11 cellular contexts compared by ENCODE assay signal in the genomic region with DNA sequence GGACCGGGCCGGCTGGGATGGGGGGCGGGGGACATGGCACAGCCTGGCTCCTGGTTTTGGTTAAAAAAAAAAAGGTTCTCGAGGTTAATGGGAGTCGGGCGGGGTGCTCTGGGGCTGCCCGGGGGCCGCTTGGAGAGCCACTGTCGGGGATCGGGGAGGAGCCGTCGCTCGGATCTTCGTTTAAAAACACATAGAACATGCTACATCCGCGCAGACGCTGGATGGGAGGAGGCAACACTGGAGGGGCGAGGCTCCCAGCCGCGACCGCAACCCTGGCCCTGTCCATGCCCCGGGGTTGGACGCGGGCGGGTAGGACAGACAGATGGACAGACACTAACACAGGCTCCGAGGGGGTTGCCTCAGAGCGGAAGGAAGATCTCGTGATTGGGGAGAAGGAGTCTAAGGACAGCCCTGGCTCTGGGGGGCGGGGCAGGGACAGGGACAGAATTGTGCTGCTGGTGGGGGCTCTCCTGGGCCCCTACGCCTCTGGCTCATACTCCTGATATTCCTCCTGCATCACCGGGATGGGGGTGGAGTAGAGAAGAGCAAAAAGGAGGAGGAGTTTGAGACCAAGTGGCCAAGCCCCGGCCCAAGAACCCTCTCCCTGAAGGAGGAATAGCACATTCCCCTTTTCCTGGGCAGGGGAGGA. TPM values are rescaled to one million over a fixed set of nuclear protein-coding genes. Genes with fewer than 3 reads are reported as not detected.
DNase-seq lines count a peak whose midpoint lies in the region; ATAC-seq and TF ChIP-seq lines count a peak whose summit lies in the region.
"Had no signal": no experiment of that assay in that cellular context is flagged by ENCODE, and none has a peak within 500 bp of the region (broad histone marks: within the 10 kb centered on the region; RNA-seq: fewer than 3 reads in every experiment).

No MANE protein-coding gene starts in this region.

- peak; percentile 72 for DNase-seq in activated CD4-positive, alpha-beta T cell treated with anti-CD3 and anti-CD28 coated beads, Interleukin-2, amount 10 ng/mL, durations not matched to agents 24 days and 14 days
- DNase-seq in activated CD4-positive, alpha-beta T cell treated with anti-CD3 and anti-CD28 coated beads, Interleukin-2, amount 50 U/mL, for 1 hour = no peak
- DNase-seq in T-helper 17 cell (no peak), foreskin keratinocyte (no peak), sciatic nerve (ENCODE audit: low spot score) (no peak), NCI-H2107 (lab: John Stamatoyannopoulos, UW) (no peak), DMS79 treated with DMSO at 0.1 percent for 48 hours (lab: John Stamatoyannopoulos, UW) (no peak)

- ATAC-seq in T-helper 17 cell = no peak
- peak; percentile 13 for ATAC-seq in foreskin keratinocyte
- peak; percentile 23 for ATAC-seq in sciatic nerve
- ATAC-seq in GM18868 (IDR thresholded peaks at IDR 0.05; ENCODE audit: unreplicated experiment) = no peak

- no peaks in the 10 kb centered on the region for H3K9me3 ChIP-seq in T-helper 17 cell (ENCODE audit: control insufficient read depth, low read length, poor library complexity, severe bottlenecking)

- H3K4me1 Mint-ChIP-seq in activated CD4-positive, alpha-beta T cell treated with anti-CD3 and anti-CD28 coated beads, Interleukin-2, amount 10 ng/mL, durations not matched to agents 24 days and 14 days = peaks cover 9% of the 10 kb centered on the region
- peaks cover 8% of the 10 kb centered on the region for H3K4me1 Mint-ChIP-seq in T-helper 17 cell

- H3K27me3 Mint-ChIP-seq in activated CD4-positive, alpha-beta T cell treated with anti-CD3 and anti-CD28 coated beads, Interleukin-2, amount 10 ng/mL, durations not matched to agents 24 days and 14 days = peaks cover 73% of the 10 kb centered on the region
- peaks cover 58% of the 10 kb centered on the region for H3K27me3 Mint-ChIP-seq in T-helper 17 cell

- no peak overlapping the region for H3K27ac ChIP-seq in foreskin keratinocyte
- H3K27ac ChIP-seq: SJSA1 had no signal

- H3K4me3 Mint-ChIP-seq in activated CD4-positive, alpha-beta T cell treated with anti-CD3 and anti-CD28 coated beads, Interleukin-2, amount 10 ng/mL, durations not matched to agents 24 days and 14 days = peak overlapping the region; percentile 62
- H3K4me3 Mint-ChIP-seq in T-helper 17 cell = peak overlapping the region; percentile 77
- H3K4me3 Mint-ChIP-seq: mesothelial cell of epicardium had no signal

- peaks cover 3% of the 10 kb centered on the region for H3K4me1 ChIP-seq in foreskin keratinocyte

- intact Hi-C loops in activated CD4-positive, alpha-beta T cell treated with anti-CD3 and anti-CD28 coated beads, Interleukin-2, amount 10 ng/mL, durations not matched to agents 24 days and 14 days (cut with micrococcal nuclease) = no loop called here
- intact Hi-C loops in sciatic nerve (cut with DNase I) = no loop called here

- no peaks in the 10 kb centered on the region for H3K36me3 Mint-ChIP-seq in activated CD4-positive, alpha-beta T cell treated with anti-CD3 and anti-CD28 coated beads, Interleukin-2, amount 10 ng/mL, durations not matched to agents 24 days and 14 days (ENCODE audit: low read depth)
- peaks cover 7% of the 10 kb centered on the region for H3K36me3 Mint-ChIP-seq in T-helper 17 cell (ENCODE audit: low read depth)
- H3K36me3 Mint-ChIP-seq: mesothelial cell of epicardium had no signal

- TF ChIP-seq CTCF in foreskin keratinocyte (conservative IDR thresholded peaks at IDR 0.05) = no peak

- H3K9me3 Mint-ChIP-seq in activated CD4-positive, alpha-beta T cell treated with anti-CD3 and anti-CD28 coated beads, Interleukin-2, amount 10 ng/mL, durations not matched to agents 24 days and 14 days = no peaks in the 10 kb centered on the region
- H3K9me3 Mint-ChIP-seq: mesothelial cell of epicardium had no signal

- H3K27me3 ChIP-seq in foreskin keratinocyte = peaks cover 38% of the 10 kb centered on the region

- no peak overlapping the region for H3K27ac Mint-ChIP-seq in activated CD4-positive, alpha-beta T cell treated with anti-CD3 and anti-CD28 coated beads, Interleukin-2, amount 10 ng/mL, durations not matched to agents 24 days and 14 days
- H3K27ac Mint-ChIP-seq in T-helper 17 cell = no peak overlapping the region
- H3K27ac Mint-ChIP-seq: mesothelial cell of epicardium had no signal

RNA-seq across cellular contexts. Expression of gene SNCB, which starts 9.9 kb away (rescaled TPM):
- total RNA-seq in activated CD4-positive, alpha-beta T cell treated with anti-CD3 and anti-CD28 coated beads, Interleukin-2, amount 10 ng/mL, durations not matched to agents 24 days and 14 days = not detected in 2 replicates
- total RNA-seq in T-helper 17 cell (not detected), foreskin keratinocyte (0.78 and 1.3 TPM in 2 replicates), sciatic nerve (not detected)
- 1.8 and 3.1 TPM in 2 replicates for polyA plus RNA-seq in foreskin keratinocyte
- total RNA-seq: bronchial epithelial cell, mesothelial cell of epicardium, SJSA1 had no signal

RNA-seq across cellular contexts. Expression of gene EIF4E1B, which starts 10.0 kb away (rescaled TPM):
- not detected in 2 replicates for total RNA-seq in activated CD4-positive, alpha-beta T cell treated with anti-CD3 and anti-CD28 coated beads, Interleukin-2, amount 10 ng/mL, durations not matched to agents 24 days and 14 days
- total RNA-seq in T-helper 17 cell (not detected), foreskin keratinocyte (not detected in 2 replicates), sciatic nerve (not detected)
- not detected in 2 replicates for polyA plus RNA-seq in foreskin keratinocyte
- total RNA-seq: bronchial epithelial cell, mesothelial cell of epicardium, SJSA1 had no signal

RNA-seq across cellular contexts. Expression of gene GPRIN1, which starts 10.5 kb away (rescaled TPM):
- total RNA-seq in activated CD4-positive, alpha-beta T cell treated with anti-CD3 and anti-CD28 coated beads, Interleukin-2, amount 10 ng/mL, durations not matched to agents 24 days and 14 days = 3.7 TPM in 2 replicates
- total RNA-seq in T-helper 17 cell (under 1 TPM; 0.57 to 0.60 TPM), foreskin keratinocyte (16.9 and 18.3 TPM in 2 replicates), sciatic nerve (0.53 TPM)
- 11.1 and 11.4 TPM in 2 replicates for polyA plus RNA-seq in foreskin keratinocyte

RNA-seq across cellular contexts. Expression of gene TSPAN17, which starts 26.8 kb away (rescaled TPM):
- 29.3 and 32.0 TPM in 2 replicates for total RNA-seq in activated CD4-positive, alpha-beta T cell treated with anti-CD3 and anti-CD28 coated beads, Interleukin-2, amount 10 ng/mL, durations not matched to agents 24 days and 14 days
- 10 to 100 TPM; 14.2 to 19.3 TPM for total RNA-seq in T-helper 17 cell
- total RNA-seq in foreskin keratinocyte = 62.5 and 72.1 TPM in 2 replicates
- polyA plus RNA-seq in foreskin keratinocyte = 56.6 and 61.4 TPM in 2 replicates
- total RNA-seq in sciatic nerve = 20.1 TPM

Comparison
In these comparisons a context has a peak if more than half of its experiments do, and no peak if none do; other contexts are left out.
1. ATAC-seq: peak in foreskin keratinocyte (single experiment) and sciatic nerve (single experiment); none in T-helper 17 cell (single experiment) and GM18868 (single experiment).